ENCODE assay signal across 35 cellular contexts in genomic region chr13:78593129-78593528, GRCh38. TPM values are rescaled to one million over a fixed set of nuclear protein-coding genes. Genes with fewer than 3 reads are reported as not detected.
"Had no signal": no experiment of that assay in that cellular context is flagged by ENCODE, and none has a peak within 500 bp of the region (broad histone marks: within the 10 kb centered on the region; RNA-seq: fewer than 3 reads in every experiment).

No MANE protein-coding gene starts in this region.

- H3K4me1 Mint-ChIP-seq: activated CD4-positive, alpha-beta T cell treated with anti-CD3 and anti-CD28 coated beads for 36 hours; activated CD4-positive, alpha-beta T cell treated with anti-CD3 and anti-CD28 coated beads, Interleukin-2, amount 10 ng/mL, durations not matched to agents 24 days and 14 days; activated naive CD4-positive, alpha-beta T cell treated with anti-CD3 and anti-CD28 coated beads, Interleukin-2, amount 50 U/mL, for 24 hours had no signal

- H3K4me3 ChIP-seq: adrenal gland, body of pancreas, cardiac muscle cell, colonic mucosa, esophagus squamous epithelium, gastroesophageal sphincter had no signal

- DNase-seq: activated CD4-positive, alpha-beta memory T cell treated with anti-CD3 and anti-CD28 coated beads for 36 hours; activated CD4-positive, alpha-beta T cell treated with anti-CD3 and anti-CD28 coated beads for 36 hours; activated CD4-positive, alpha-beta T cell treated with anti-CD3 and anti-CD28 coated beads, Interleukin-2, amount 10 ng/mL, durations not matched to agents 24 days and 14 days; activated CD4-positive, CD25-positive, alpha-beta regulatory T cell; activated CD4-positive, CD25-positive, alpha-beta regulatory T cell treated with anti-CD3 and anti-CD28 coated beads, Interleukin-2, amount 50 U/mL, for 72 hours; activated CD8-positive, alpha-beta memory T cell treated with anti-CD3 and anti-CD28 coated beads, Interleukin-2, amount 10 ng/mL, durations not matched to agents 7 days and 5 days; activated CD8-positive, alpha-beta memory T cell treated with anti-CD3 and anti-CD28 coated beads, Interleukin-2, amount 50 U/mL, for 4 hours; activated CD8-positive, alpha-beta T cell treated with anti-CD3 and anti-CD28 coated beads, Interleukin-2, amount 10 ng/mL, durations not matched to agents 7 days and 5 days; activated gamma-delta T cell; activated naive CD4-positive, alpha-beta T cell; activated naive CD8-positive, alpha-beta T cell treated with anti-CD3 and anti-CD28 coated beads for 36 hours; activated naive CD8-positive, alpha-beta T cell treated with anti-CD3 and anti-CD28 coated beads, Interleukin-2, amount 50 U/mL, for 24 hours; activated T-cell treated with anti-CD3 and anti-CD28 coated beads, Interleukin-2, amount 50 U/mL, for 1 hour; activated T-cell treated with anti-CD3 and anti-CD28 coated beads, Interleukin-2, amount 50 U/mL, for 48 hours; adrenal gland; amygdala; aorta; body of pancreas; central memory CD4-positive, alpha-beta T cell; cerebellar nuclear complex; colonic mucosa; effector CD8-positive, alpha-beta T cell; esophagus squamous epithelium; foreskin melanocyte; head of caudate nucleus; T-cell; T1000 had no signal

- H3K27ac Mint-ChIP-seq: activated CD4-positive, alpha-beta memory T cell treated with anti-CD3 and anti-CD28 coated beads for 36 hours; activated CD4-positive, alpha-beta T cell treated with anti-CD3 and anti-CD28 coated beads for 36 hours; activated CD8-positive, alpha-beta memory T cell treated with anti-CD3 and anti-CD28 coated beads, Interleukin-2, amount 10 ng/mL, durations not matched to agents 7 days and 5 days; activated CD8-positive, alpha-beta T cell treated with anti-CD3 and anti-CD28 coated beads, Interleukin-2, amount 10 ng/mL, durations not matched to agents 7 days and 5 days; activated naive CD8-positive, alpha-beta T cell treated with anti-CD3 and anti-CD28 coated beads for 36 hours; activated naive CD8-positive, alpha-beta T cell treated with anti-CD3 and anti-CD28 coated beads, Interleukin-2, amount 50 U/mL, for 24 hours; T-helper 1 cell treated with Interleukin-12 subunit alpha and Interleukin-12 subunit beta and Interleukin-4 antibody, amounts not matched to agents 30 μg/mL and 1 μg/mL, for 36 hours; T-helper 2 cell treated with Interferon-gamma antibody and Interleukin-4, amounts not matched to agents 5 μg/mL and 100 μg/mL, for 36 hours had no signal

- H3K27ac ChIP-seq: adrenal gland, body of pancreas, cardiac muscle cell, colonic mucosa, epithelial cell of prostate, esophagus squamous epithelium, gastroesophageal sphincter had no signal

- H3K36me3 ChIP-seq: adrenal gland, cardiac muscle cell, colonic mucosa, esophagus squamous epithelium, gastroesophageal sphincter had no signal

- H3K4me1 ChIP-seq: colonic mucosa had no signal

- ATAC-seq: activated CD4-positive, alpha-beta T cell treated with anti-CD3 and anti-CD28 coated beads for 36 hours; activated CD8-positive, alpha-beta memory T cell treated with anti-CD3 and anti-CD28 coated beads, Interleukin-2, amount 10 ng/mL, durations not matched to agents 7 days and 5 days; activated CD8-positive, alpha-beta T cell treated with anti-CD3 and anti-CD28 coated beads, Interleukin-2, amount 10 ng/mL, durations not matched to agents 7 days and 5 days; activated naive CD8-positive, alpha-beta T cell treated with anti-CD3 and anti-CD28 coated beads, Interleukin-2, amount 50 U/mL, for 24 hours; body of pancreas; gastroesophageal sphincter; T-cell had no signal

- H3K9me3 Mint-ChIP-seq: T-helper 2 cell treated with Interferon-gamma antibody and Interleukin-4, amounts not matched to agents 5 μg/mL and 100 μg/mL, for 36 hours had no signal

- H3K9me3 ChIP-seq: adrenal gland, body of pancreas, colonic mucosa, esophagus squamous epithelium, gastroesophageal sphincter had no signal

- H3K36me3 Mint-ChIP-seq: activated CD8-positive, alpha-beta memory T cell treated with anti-CD3 and anti-CD28 coated beads, Interleukin-2, amount 10 ng/mL, durations not matched to agents 7 days and 5 days; activated naive CD8-positive, alpha-beta T cell treated with anti-CD3 and anti-CD28 coated beads for 36 hours; T-cell had no signal

- H3K4me3 Mint-ChIP-seq: activated CD4-positive, alpha-beta memory T cell treated with anti-CD3 and anti-CD28 coated beads for 36 hours; activated CD4-positive, alpha-beta T cell treated with anti-CD3 and anti-CD28 coated beads for 36 hours; activated CD4-positive, alpha-beta T cell treated with anti-CD3 and anti-CD28 coated beads, Interleukin-2, amount 10 ng/mL, durations not matched to agents 24 days and 14 days; activated CD8-positive, alpha-beta memory T cell treated with anti-CD3 and anti-CD28 coated beads, Interleukin-2, amount 10 ng/mL, durations not matched to agents 7 days and 5 days; activated naive CD4-positive, alpha-beta T cell treated with anti-CD3 and anti-CD28 coated beads, Interleukin-2, amount 50 U/mL, for 24 hours; activated naive CD8-positive, alpha-beta T cell treated with anti-CD3 and anti-CD28 coated beads for 36 hours; activated naive CD8-positive, alpha-beta T cell treated with anti-CD3 and anti-CD28 coated beads, Interleukin-2, amount 50 U/mL, for 24 hours; T-cell; T-helper 1 cell treated with Interleukin-12 subunit alpha and Interleukin-12 subunit beta and Interleukin-4 antibody, amounts not matched to agents 30 μg/mL and 1 μg/mL, for 36 hours; T-helper 2 cell treated with Interferon-gamma antibody and Interleukin-4, amounts not matched to agents 5 μg/mL and 100 μg/mL, for 36 hours had no signal

RNA-seq across cellular contexts. Expression of gene POU4F1, which starts 10.2 kb away (rescaled TPM):
- total RNA-seq: adrenal gland, body of pancreas, cardiac muscle cell, colonic mucosa, esophagus squamous epithelium, fibroblast of lung, fibroblast of villous mesenchyme had no signal
- polyA plus RNA-seq: fibroblast of lung had no signal
